ENCODE assay signal across 19 cellular contexts in genomic region chr3:194971965-194972364, GRCh38.
"Had no signal": no experiment of that assay in that cellular context is flagged by ENCODE, and none has a peak within 500 bp of the region (broad histone marks: within the 10 kb centered on the region; RNA-seq: fewer than 3 reads in every experiment).

No MANE protein-coding gene starts in this region.

- H2AFZ ChIP-seq: neural progenitor cell had no signal

- DNase-seq: activated B cell treated with CpG ODN at 0.5 μM for 24 hours; activated CD4-positive, alpha-beta T cell treated with anti-CD3 and anti-CD28 coated beads, Interleukin-2, amount 10 ng/mL, durations not matched to agents 7 days and 5 days; activated T-cell treated with anti-CD3 and anti-CD28 coated beads, Interleukin-2, amount 50 U/mL, for 72 hours; left ventricle myocardium superior; mesendoderm; pancreas; stimulated activated CD4-positive, alpha-beta T cell treated with anti-CD3 and anti-CD28 coated beads, Interleukin-15, amount 100 ng/mL, for 24 hours; stimulated activated CD4-positive, alpha-beta T cell treated with anti-CD3 and anti-CD28 coated beads, Interleukin-4, amount 100 ng/mL, for 24 hours; stimulated activated naive CD8-positive, alpha-beta T cell treated with anti-CD3 and anti-CD28 coated beads, Interleukin-15, amount 100 ng/mL, for 72 hours; T-helper 2 cell; testis; uterus had no signal

- H3K9ac ChIP-seq: neural progenitor cell had no signal

- H3K9me3 ChIP-seq: ascending aorta, pancreas, testis had no signal

- H3K27ac ChIP-seq: gastroesophageal sphincter, neural progenitor cell, pancreas, testis, uterus had no signal

- H3K4me1 ChIP-seq: gastroesophageal sphincter, neural progenitor cell, pancreas, testis, uterus had no signal

- ATAC-seq: activated T-cell treated with anti-CD3 and anti-CD28 coated beads, Interleukin-2, amount 50 U/mL, for 72 hours; gastroesophageal sphincter; left ventricle myocardium superior; pancreas; stimulated activated naive CD8-positive, alpha-beta T cell treated with anti-CD3 and anti-CD28 coated beads, Interleukin-15, amount 100 ng/mL, for 72 hours had no signal

- FAIRE-seq: colon, endothelial cell of umbilical vein, keratinocyte, pancreas, TTC549 had no signal

- H3K4me2 ChIP-seq: neural progenitor cell had no signal

- H3K27me3 ChIP-seq: ascending aorta, neural progenitor cell, pancreas, testis, uterus had no signal

- H3K36me3 ChIP-seq: ascending aorta, gastroesophageal sphincter, neural progenitor cell, pancreas, uterus had no signal

- H3K4me3 ChIP-seq: ascending aorta, gastroesophageal sphincter, neural progenitor cell, pancreas, testis, uterus had no signal
